ENCODE assay signal across 8 cellular contexts in genomic region chr6:138001750-138002349, GRCh38.
DNase-seq lines count a peak whose midpoint lies in the region; ATAC-seq lines count a peak whose summit lies in the region.

No MANE protein-coding gene starts in this region.

- DNase-seq in DMS53 treated with DMSO at 0.1 percent for 48 hours (lab: John Stamatoyannopoulos, UW; ENCODE audit: unreplicated experiment) (peak; percentile 25), LoVo (ENCODE audit: low spot score) (peak; percentile 68), T-helper 9 cell (peak; percentile 48), astrocyte of the hippocampus (ENCODE audit: low read depth, low spot score) (peak; percentile 75), hypothalamus (lab: John Stamatoyannopoulos, UW) (peak in 30 of 51 donors; percentile 0 to 53 (median 7))
- DNase-seq in stimulated activated CD4-positive, alpha-beta T cell treated with anti-CD3 and anti-CD28 coated beads, Interleukin-12 subunit alpha, Interleukin-12 subunit beta, amount 100 ng/mL, for 4 hours = peak; percentile 51

- ATAC-seq in HG02759 (IDR thresholded peaks at IDR 0.05; ENCODE audit: unreplicated experiment) = no peak
- ATAC-seq in GM21529 (IDR thresholded peaks at IDR 0.05; ENCODE audit: unreplicated experiment) = no peak

Comparison
In these comparisons a context has a peak if more than half of its experiments do, and no peak if none do; other contexts are left out.
1. DNase-seq: peak in every context shown above with its lines; median percentile 75 in astrocyte of the hippocampus; 68 in LoVo; 51 in stimulated activated CD4-positive, alpha-beta T cell treated with anti-CD3 and anti-CD28 coated beads, Interleukin-12 subunit alpha, Interleukin-12 subunit beta, amount 100 ng/mL, for 4 hours; 48 in T-helper 9 cell; 25 in DMS53 treated with DMSO at 0.1 percent for 48 hours; 7 in hypothalamus.